Comparison of ENCODE assay signal across 8 cellular contexts in the genomic region with DNA sequence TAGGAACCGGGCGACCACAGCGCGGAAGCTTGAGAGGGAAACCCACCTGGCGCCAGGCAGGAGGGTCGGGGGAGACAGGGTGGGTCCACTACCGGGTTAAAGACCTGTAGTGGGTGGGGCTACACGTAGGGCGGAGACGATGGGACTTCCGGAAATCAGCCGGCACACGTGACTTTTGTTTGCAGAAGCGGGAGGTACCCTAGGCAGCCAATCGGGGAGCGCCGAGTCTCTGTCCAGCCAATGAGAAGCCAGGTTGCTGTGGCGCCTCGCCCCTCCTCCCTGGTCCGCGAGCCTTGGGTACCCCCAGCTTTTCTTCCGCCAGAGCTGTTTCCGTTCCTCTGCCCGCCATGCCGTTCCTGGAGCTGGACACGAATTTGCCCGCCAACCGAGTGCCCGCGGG. TPM values are rescaled to one million over a fixed set of nuclear protein-coding genes. Genes with fewer than 3 reads are reported as not detected.
DNase-seq lines count a peak whose midpoint lies in the region; ATAC-seq, FAIRE-seq and TF ChIP-seq lines count a peak whose summit lies in the region.
"Not testable (repeated sequence)": the region's sequence is repeated elsewhere in the genome, so short reads cannot be mapped to it uniquely, and the experiment has no call there.

A gene (plus strand): TSS at position 321 of the 400 bp plus-strand sequence. CDS start 27 bp downstream, at position 348.

- H3K36me3 Mint-ChIP-seq in activated naive CD4-positive, alpha-beta T cell treated with anti-CD3 and anti-CD28 coated beads, Interleukin-2, amount 50 U/mL, for 72 hours, result peaks cover 9 to 26% of the 10 kb centered on the region in 2 donors
- H3K36me3 Mint-ChIP-seq in stimulated activated memory B cell treated with anti-CD40 and anti-IgM and Interleukin-4, amounts not matched to agents 10 μg/mL and 1 μg/mL and 100 μg/mL, for 72 hours, result peaks cover 24% of the 10 kb centered on the region

- H3K9me3 ChIP-seq in right cardiac atrium (ENCODE audit: control insufficient read depth, low read length), result not testable (repeated sequence)

- not testable (repeated sequence) for H3K9me3 Mint-ChIP-seq in activated naive CD4-positive, alpha-beta T cell treated with anti-CD3 and anti-CD28 coated beads, Interleukin-2, amount 50 U/mL, for 72 hours; stimulated activated memory B cell treated with anti-CD40 and anti-IgM and Interleukin-4, amounts not matched to agents 10 μg/mL and 1 μg/mL and 100 μg/mL, for 72 hours

- peaks cover 22% of the 10 kb centered on the region for H3K4me1 Mint-ChIP-seq in stimulated activated memory B cell treated with anti-CD40 and anti-IgM and Interleukin-4, amounts not matched to agents 10 μg/mL and 1 μg/mL and 100 μg/mL, for 72 hours

- not testable (repeated sequence) for H3K27me3 Mint-ChIP-seq in stimulated activated memory B cell treated with anti-CD40 and anti-IgM and Interleukin-4, amounts not matched to agents 10 μg/mL and 1 μg/mL and 100 μg/mL, for 72 hours

- H3K27ac ChIP-seq in right cardiac atrium (ENCODE audit: low read length), result not testable (repeated sequence)

- intact Hi-C loops in right cardiac atrium (cut with DNase I), result not testable (repeated sequence)

- H3K27me3 ChIP-seq in right cardiac atrium (ENCODE audit: control insufficient read depth, insufficient read depth), result not testable (repeated sequence)

- H3K27ac Mint-ChIP-seq in activated naive CD4-positive, alpha-beta T cell treated with anti-CD3 and anti-CD28 coated beads, Interleukin-2, amount 50 U/mL, for 72 hours; stimulated activated memory B cell treated with anti-CD40 and anti-IgM and Interleukin-4, amounts not matched to agents 10 μg/mL and 1 μg/mL and 100 μg/mL, for 72 hours: not testable (repeated sequence)

- not testable (repeated sequence) for DNase-seq in GM18507 (ENCODE audit: extremely low spot score, insufficient read length, low read depth); H54 (ENCODE audit: insufficient read length, low spot score); activated naive CD4-positive, alpha-beta T cell treated with anti-CD3 and anti-CD28 coated beads, Interleukin-2, amount 50 U/mL, for 72 hours (ENCODE audit: low spot score in 2 of 2); right cardiac atrium

- H3K4me3 ChIP-seq in right cardiac atrium (ENCODE audit: low read length), result not testable (repeated sequence)

- not testable (repeated sequence) for TF ChIP-seq POLR2A in H54 (IDR thresholded peaks at IDR 0.05; ENCODE audit: low read depth, low read length)

- H3K4me3 Mint-ChIP-seq in stimulated activated memory B cell treated with anti-CD40 and anti-IgM and Interleukin-4, amounts not matched to agents 10 μg/mL and 1 μg/mL and 100 μg/mL, for 72 hours, result not testable (repeated sequence)

- ATAC-seq in GM19438 (IDR thresholded peaks at IDR 0.05; ENCODE audit: low read depth, unreplicated experiment), result peak; percentile 88
- ATAC-seq in HG03060 (IDR thresholded peaks at IDR 0.05; ENCODE audit: low read depth, unreplicated experiment), result peak; percentile 85
- peak; percentile 53 for ATAC-seq in HG03558 (IDR thresholded peaks at IDR 0.05; ENCODE audit: extremely low read depth, unreplicated experiment)
- peak; percentile 98 for ATAC-seq in activated naive CD4-positive, alpha-beta T cell treated with anti-CD3 and anti-CD28 coated beads, Interleukin-2, amount 50 U/mL, for 72 hours
- ATAC-seq in right cardiac atrium, result peak; percentile 95 to 96
- peak; percentile 98 for ATAC-seq in stimulated activated memory B cell treated with anti-CD40 and anti-IgM and Interleukin-4, amounts not matched to agents 10 μg/mL and 1 μg/mL and 100 μg/mL, for 72 hours

- H3K4me1 ChIP-seq in right cardiac atrium (ENCODE audit: control insufficient read depth, insufficient read depth, low read length), result not testable (repeated sequence)

- peak; percentile 96 for FAIRE-seq in GM18507 (lab: Jason Lieb, UNC)
- FAIRE-seq in H54 (lab: Jason Lieb, UNC), result peak; percentile 80

- no CpG with 5 or more reads among the region's 30 CpGs for WGBS in right cardiac atrium

RNA-seq across cellular contexts. Expression of the gene that starts here (rescaled TPM):
- total RNA-seq in activated naive CD4-positive, alpha-beta T cell treated with anti-CD3 and anti-CD28 coated beads, Interleukin-2, amount 50 U/mL, for 72 hours, result 1 to 10 TPM; 1.9 to 2.8 TPM
- 1 to 10 TPM in 2 of 4 donors, not detected in 2; 1.5 to 2.4 TPM for total RNA-seq in right cardiac atrium
- 2.7 TPM for polyA plus RNA-seq in right cardiac atrium
